In the genomic region with DNA sequence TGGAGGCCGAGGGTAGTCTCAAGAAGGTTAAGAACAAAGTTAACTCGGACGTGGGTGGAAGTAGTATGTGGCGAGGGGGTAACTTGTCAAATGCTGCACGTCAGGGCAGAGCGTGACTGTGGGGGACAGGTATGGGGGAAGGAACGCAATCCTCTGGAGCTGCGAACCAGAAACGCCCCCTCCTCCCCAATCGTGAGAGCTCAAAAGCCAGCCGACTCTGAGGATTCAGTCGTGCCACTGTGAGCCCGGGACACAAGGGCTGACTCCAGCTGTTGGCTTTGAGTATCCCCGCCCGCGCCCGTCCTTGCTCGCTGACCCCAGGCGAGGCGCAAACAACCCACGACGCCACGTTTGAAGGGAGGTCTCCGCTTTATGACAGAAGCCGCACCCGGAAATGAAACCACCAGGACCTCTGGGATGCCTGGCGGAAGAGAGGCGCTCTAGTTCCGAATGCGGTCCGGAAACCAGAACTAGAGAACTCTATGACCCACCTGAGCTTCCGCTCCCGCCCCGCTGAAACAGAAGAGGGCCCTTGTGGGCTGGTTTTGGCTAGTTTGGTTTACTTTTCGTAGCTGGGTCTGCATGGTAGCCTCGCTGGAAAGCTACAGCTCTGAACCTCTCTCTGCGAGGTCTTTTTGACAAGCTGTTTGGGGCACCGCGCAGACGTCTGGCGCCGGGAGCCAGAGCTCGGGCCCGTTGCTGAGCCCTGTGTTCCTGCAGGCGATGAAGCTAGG, we compare ENCODE assay signal across 8 cellular contexts. TPM values are rescaled to one million over a fixed set of nuclear protein-coding genes. Genes with fewer than 3 reads are reported as not detected.
DNase-seq lines count a peak whose midpoint lies in the region; ATAC-seq and TF ChIP-seq lines count a peak whose summit lies in the region.

Gene PEX12, minus strand, starts transcription at position 377 of the 734 bp plus-strand sequence. CDS start 550 bp downstream, outside the sequence.

- peaks cover 25% of the 10 kb centered on the region for H3K4me1 Mint-ChIP-seq in activated T-helper 2 cell treated with anti-CD3 and anti-CD28 coated beads, Interferon-gamma antibody, Interleukin-2, Interleukin-4, amounts not matched to agents 10 μg/mL and 5 μg/mL and 100 μg/mL, durations not matched to agents 14 hours and 24 hours and 36 hours (ENCODE audit: low read depth)
- H3K4me1 Mint-ChIP-seq in natural killer cell treated with Interleukin-12 subunit alpha and Interleukin-12 subunit beta and Interleukin-15 and Interleukin-18, amount 100 ng/mL, for 72 hours (ENCODE audit: low read depth in 2 of 2), result peaks cover 21 to 26% of the 10 kb centered on the region in 2 donors

- peaks cover 2% of the 10 kb centered on the region for H3K27me3 Mint-ChIP-seq in activated T-helper 2 cell treated with anti-CD3 and anti-CD28 coated beads, Interferon-gamma antibody, Interleukin-2, Interleukin-4, amounts not matched to agents 10 μg/mL and 5 μg/mL and 100 μg/mL, durations not matched to agents 14 hours and 24 hours and 36 hours (ENCODE audit: low read depth)
- H3K27me3 Mint-ChIP-seq in natural killer cell treated with Interleukin-12 subunit alpha and Interleukin-12 subunit beta and Interleukin-15 and Interleukin-18, amount 100 ng/mL, for 72 hours, result peaks cover 0 to 3% of the 10 kb centered on the region in 2 donors

- no peaks in the 10 kb centered on the region for H4K20me1 ChIP-seq in GM23248 (ENCODE audit: insufficient read depth)

- peak within 1 kb of the TSS; percentile 97 for H3K4me2 ChIP-seq in GM23248 (ENCODE audit: unreplicated experiment)

- H3K36me3 ChIP-seq in GM23248 (ENCODE audit: low read depth), result peaks cover 11% of the 10 kb centered on the region; the same call in 1 of the 2 replicates

- no peaks in the 10 kb centered on the region for H3K27me3 ChIP-seq in GM23248 (replicated peaks; ENCODE audit: insufficient read depth)

- H3K27ac Mint-ChIP-seq in activated T-helper 2 cell treated with anti-CD3 and anti-CD28 coated beads, Interferon-gamma antibody, Interleukin-2, Interleukin-4, amounts not matched to agents 10 μg/mL and 5 μg/mL and 100 μg/mL, durations not matched to agents 14 hours and 24 hours and 36 hours, result peak within 1 kb of the TSS; percentile 91
- H3K27ac Mint-ChIP-seq in natural killer cell treated with Interleukin-12 subunit alpha and Interleukin-12 subunit beta and Interleukin-15 and Interleukin-18, amount 100 ng/mL, for 72 hours, result peak within 1 kb of the TSS; percentile 98 to 100

- peak within 1 kb of the TSS; percentile 79 for H3K27ac ChIP-seq in GM23248

- H3K9ac ChIP-seq in GM23248, result peak within 1 kb of the TSS; percentile 93

- H2AFZ ChIP-seq in GM23248, result peak within 1 kb of the TSS; percentile 97

- no peaks in the 10 kb centered on the region for H3K9me3 Mint-ChIP-seq in activated T-helper 2 cell treated with anti-CD3 and anti-CD28 coated beads, Interferon-gamma antibody, Interleukin-2, Interleukin-4, amounts not matched to agents 10 μg/mL and 5 μg/mL and 100 μg/mL, durations not matched to agents 14 hours and 24 hours and 36 hours
- no peaks in the 10 kb centered on the region for H3K9me3 Mint-ChIP-seq in natural killer cell treated with Interleukin-12 subunit alpha and Interleukin-12 subunit beta and Interleukin-15 and Interleukin-18, amount 100 ng/mL, for 72 hours

- H3F3A ChIP-seq in GM23248 (ENCODE audit: insufficient read depth), result peaks cover 37% of the 10 kb centered on the region

- DNase-seq in DMS53 (lab: John Stamatoyannopoulos, UW) (peak; percentile 90), GM23248 (peak; percentile 89), LNCaP clone FGC (ENCODE audit: low read depth) (peak; percentile 66), RPMI8226 (peak; percentile 92), fibroblast of pulmonary artery (ENCODE audit: low read depth) (peak; percentile 85)
- peak; percentile 83 for DNase-seq in activated T-helper 2 cell treated with anti-CD3 and anti-CD28 coated beads, Interferon-gamma antibody, Interleukin-2, Interleukin-4, amounts not matched to agents 10 μg/mL and 5 μg/mL and 100 μg/mL, durations not matched to agents 14 hours and 24 hours and 36 hours (ENCODE audit: low spot score)
- peak; percentile 93 for DNase-seq in natural killer cell treated with Interleukin-12 subunit alpha and Interleukin-12 subunit beta and Interleukin-15 and Interleukin-18, amount 100 ng/mL, for 72 hours (ENCODE audit: low spot score)
- peak; percentile 87 for DNase-seq in stimulated activated naive CD4-positive, alpha-beta T cell treated with Interleukin-2 at 50 U/mL for 16 hours (lab: John Stamatoyannopoulos, UW)

- peaks cover 29% of the 10 kb centered on the region for H3K79me2 ChIP-seq in GM23248 (ENCODE audit: insufficient read depth)

- H3K4me3 Mint-ChIP-seq in activated T-helper 2 cell treated with anti-CD3 and anti-CD28 coated beads, Interferon-gamma antibody, Interleukin-2, Interleukin-4, amounts not matched to agents 10 μg/mL and 5 μg/mL and 100 μg/mL, durations not matched to agents 14 hours and 24 hours and 36 hours (ENCODE audit: low read depth), result peak within 1 kb of the TSS; percentile 89
- H3K4me3 Mint-ChIP-seq in natural killer cell treated with Interleukin-12 subunit alpha and Interleukin-12 subunit beta and Interleukin-15 and Interleukin-18, amount 100 ng/mL, for 72 hours, result peak within 1 kb of the TSS; percentile 99

- H3K9me3 ChIP-seq in GM23248 (ENCODE audit: low read depth), result no peaks in the 10 kb centered on the region

- intact Hi-C loops in activated T-helper 2 cell treated with anti-CD3 and anti-CD28 coated beads, Interferon-gamma antibody, Interleukin-2, Interleukin-4, amounts not matched to agents 10 μg/mL and 5 μg/mL and 100 μg/mL, durations not matched to agents 14 hours and 24 hours and 36 hours (cut with micrococcal nuclease), result loop anchor here (1.0 to 2.0 kb wide), 3 partner anchors 9 to 38 kb away; partner anchors contain the start of gene AP2B1

- TF ChIP-seq CTCF in LNCaP clone FGC (IDR thresholded peaks at IDR 0.05; ENCODE audit: control insufficient read depth, extremely low read depth, insufficient read depth), result no peak
- TF ChIP-seq CTCF in fibroblast of pulmonary artery (IDR thresholded peaks at IDR 0.05; ENCODE audit: low read length, missing control alignments), result no peak

- 0 to 1% methylated on average over 45 of the region's 45 CpGs for WGBS in GM23248 (ENCODE audit: low coverage in 1 of 2, low lambda C conversion rate in 2 of 2, missing lambda C conversion rate in 2 of 2), 2 experiments

- peak; percentile 98 for ATAC-seq in natural killer cell treated with Interleukin-12 subunit alpha and Interleukin-12 subunit beta and Interleukin-15 and Interleukin-18, amount 100 ng/mL, for 72 hours

- H3K4me3 ChIP-seq in GM23248 (peak within 1 kb of the TSS; percentile 95), LNCaP clone FGC (ENCODE audit: low read depth, low read length) (peak within 1 kb of the TSS; percentile 87), fibroblast of pulmonary artery (replicated peaks; ENCODE audit: low read depth, low read length) (peak within 1 kb of the TSS; percentile 86)

- H3K9me2 ChIP-seq in GM23248 (ENCODE audit: insufficient read depth), result no peaks in the 10 kb centered on the region

- H3K4me1 ChIP-seq in GM23248 (ENCODE audit: insufficient read depth), result peaks cover 18% of the 10 kb centered on the region

- peaks cover 18% of the 10 kb centered on the region for H3K36me3 Mint-ChIP-seq in activated T-helper 2 cell treated with anti-CD3 and anti-CD28 coated beads, Interferon-gamma antibody, Interleukin-2, Interleukin-4, amounts not matched to agents 10 μg/mL and 5 μg/mL and 100 μg/mL, durations not matched to agents 14 hours and 24 hours and 36 hours (ENCODE audit: low read depth)
- no peaks in the 10 kb centered on the region for H3K36me3 Mint-ChIP-seq in natural killer cell treated with Interleukin-12 subunit alpha and Interleukin-12 subunit beta and Interleukin-15 and Interleukin-18, amount 100 ng/mL, for 72 hours

- in situ Hi-C loops in GM23248 (cut with MboI), result no loop called here

RNA-seq across cellular contexts. Expression of gene PEX12, which starts in this region (rescaled TPM):
- 7.9 and 10.1 TPM in 2 replicates for total RNA-seq in GM23248 (2014; rRNA removed; shearing (Covaris generic))
- polyA plus RNA-seq in GM23248 (2016; fragmentation: Nextera tagmentation; extraction: Ambion mirVana), result 6.3 and 6.7 TPM in 2 replicates
- 4.5 and 4.8 TPM in 2 replicates for total RNA-seq in activated T-helper 2 cell treated with anti-CD3 and anti-CD28 coated beads, Interferon-gamma antibody, Interleukin-2, Interleukin-4, amounts not matched to agents 10 μg/mL and 5 μg/mL and 100 μg/mL, durations not matched to agents 14 hours and 24 hours and 36 hours
- total RNA-seq in natural killer cell treated with Interleukin-12 subunit alpha and Interleukin-12 subunit beta and Interleukin-15 and Interleukin-18, amount 100 ng/mL, for 72 hours, result 1 to 10 TPM; 3.5 to 4.5 TPM

Comparison
In these comparisons a context has a peak if more than half of its experiments do, and no peak if none do; other contexts are left out.
1. Peak in every context shown above with its lines: DNase-seq, ATAC-seq, H3K4me3 ChIP-seq and H3K27ac ChIP-seq.